In the genomic region with DNA sequence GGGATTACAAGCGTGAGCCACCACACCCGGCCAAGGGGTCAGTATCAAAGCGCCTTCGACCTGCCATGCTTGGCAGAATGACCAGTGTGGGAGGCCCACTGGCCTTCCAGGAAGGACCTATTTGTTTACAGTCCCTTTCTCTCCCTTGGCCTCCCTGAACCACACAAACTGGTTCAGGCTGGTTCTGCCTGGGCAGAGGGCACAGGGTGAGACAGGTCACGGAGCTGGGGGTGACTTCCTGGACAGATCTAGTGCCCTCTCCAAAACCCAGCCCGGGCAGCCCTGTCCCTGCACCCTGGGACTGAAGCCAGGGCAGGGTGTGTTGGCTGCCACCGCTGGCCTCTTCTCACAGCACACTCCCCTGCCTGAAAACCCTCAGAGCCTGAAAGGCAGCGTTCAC, we compare ENCODE assay signal across 13 cellular contexts. TPM values are rescaled to one million over a fixed set of nuclear protein-coding genes. Genes with fewer than 3 reads are reported as not detected.
DNase-seq lines count a peak whose midpoint lies in the region; TF ChIP-seq lines count a peak whose summit lies in the region.
"Had no signal": no experiment of that assay in that cellular context is flagged by ENCODE, and none has a peak within 500 bp of the region (broad histone marks: within the 10 kb centered on the region; RNA-seq: fewer than 3 reads in every experiment).

No MANE protein-coding gene starts in this region.

- TF ChIP-seq CTCF in breast epithelium (IDR thresholded peaks at IDR 0.05) (no peak), MCF 10A (IDR thresholded peaks at IDR 0.05; ENCODE audit: unreplicated experiment) (no peak), esophagus squamous epithelium (IDR thresholded peaks at IDR 0.05) (no peak), neural progenitor cell (IDR thresholded peaks at IDR 0.05) (no peak), vagina (IDR thresholded peaks at IDR 0.05) (no peak)

- no peaks in the 10 kb centered on the region for H3F3A ChIP-seq in neural progenitor cell (ENCODE audit: low read depth)

- POLR2A ChIA-PET in MCF 10A (lab: Yijun Ruan, JAX) = interaction anchor here (1.0 kb wide), 1 partner anchor 70 kb away, joined by 3 read pairs; no protein-coding TSS in a partner anchor

- H3K4me3 ChIP-seq in breast epithelium (no peak overlapping the region), esophagus squamous epithelium (no peak overlapping the region), neural progenitor cell (no peak overlapping the region), vagina (no peak overlapping the region)

- no peaks in the 10 kb centered on the region for H3K9me3 ChIP-seq in breast epithelium
- no peaks in the 10 kb centered on the region for H3K9me3 ChIP-seq in esophagus squamous epithelium
- H3K9me3 ChIP-seq in neural progenitor cell (ENCODE audit: low read depth) = no peaks in the 10 kb centered on the region
- no peaks in the 10 kb centered on the region for H3K9me3 ChIP-seq in vagina

- intact Hi-C loops in breast epithelium (cut with DNase I; ENCODE audit: low total_unique reads) = no loop called here
- intact Hi-C loops in MCF 10A (cut with micrococcal nuclease) = no loop called here
- intact Hi-C loops in esophagus squamous epithelium (cut with DNase I) = no loop called here
- intact Hi-C loops in vagina (cut with DNase I) = no loop called here

- H4K20me1 ChIP-seq in neural progenitor cell (ENCODE audit: low read depth) = peaks cover under 1% of the 10 kb centered on the region

- H3K4me1 ChIP-seq in breast epithelium (peaks cover 25 to 69% of the 10 kb centered on the region in 2 donors), esophagus squamous epithelium (peaks cover 22 to 100% (median 59%) of the 10 kb centered on the region in 3 donors), neural progenitor cell (no peaks in the 10 kb centered on the region), vagina (peaks cover 90% of the 10 kb centered on the region)

- TF ChIP-seq POLR2A in breast epithelium (IDR thresholded peaks at IDR 0.05) (no peak), esophagus squamous epithelium (IDR thresholded peaks at IDR 0.05) (no peak), vagina (IDR thresholded peaks at IDR 0.05) (no peak), erythroblast (IDR thresholded peaks at IDR 0.05; ENCODE audit: low read length) (no peak)

- no peak overlapping the region for H3K4me3 Mint-ChIP-seq in MCF 10A (ENCODE audit: unreplicated experiment)
- H3K4me3 Mint-ChIP-seq in neural progenitor cell = no peak overlapping the region
- H3K4me3 Mint-ChIP-seq: activated B cell treated with CpG ODN at 0.5 μM for 24 hours, B cell, endodermal cell had no signal

- H3K27me3 ChIP-seq in breast epithelium (no peaks in the 10 kb centered on the region), esophagus squamous epithelium (no peaks in the 10 kb centered on the region), neural progenitor cell (no peaks in the 10 kb centered on the region), vagina (no peaks in the 10 kb centered on the region)

- peaks cover 6% of the 10 kb centered on the region for H3K36me3 ChIP-seq in breast epithelium
- peaks cover 11 to 45% (median 22%) of the 10 kb centered on the region in 3 donors for H3K36me3 ChIP-seq in esophagus squamous epithelium
- H3K36me3 ChIP-seq in neural progenitor cell = no peaks in the 10 kb centered on the region
- peaks cover 0 to 37% of the 10 kb centered on the region in 2 donors for H3K36me3 ChIP-seq in vagina

- H3K4me2 ChIP-seq in neural progenitor cell = no peak overlapping the region
- H3K4me2 ChIP-seq: KMS-11 had no signal

- H3K36me3 Mint-ChIP-seq in MCF 10A (ENCODE audit: insufficient read depth, unreplicated experiment) (peaks cover 4% of the 10 kb centered on the region), neural progenitor cell (no peaks in the 10 kb centered on the region)

- no TSS peak for BruUV-seq in MCF 10A (replicated peaks; lab: Mats Ljungman, UMichigan)

- H3K27ac Mint-ChIP-seq in MCF 10A (ENCODE audit: low read depth, unreplicated experiment) = no peak overlapping the region
- peak overlapping the region; percentile 14 for H3K27ac Mint-ChIP-seq in neural progenitor cell
- H3K27ac Mint-ChIP-seq: activated B cell treated with CpG ODN at 0.5 μM for 24 hours, B cell had no signal

- DNase-seq in breast epithelium (ENCODE audit: low spot score in 2 of 2) (no peak), MCF 10A (ENCODE audit: unreplicated experiment) (no peak), esophagus squamous epithelium (lab: John Stamatoyannopoulos, UW) (no peak), neural progenitor cell (ENCODE audit: low spot score) (no peak), vagina (ENCODE audit: extremely low spot score in 2 of 2) (no peak), erythroblast (lab: John Stamatoyannopoulos, UW) (no peak), NCI-H69 (lab: John Stamatoyannopoulos, UW) (no peak), D341Med (ENCODE audit: low spot score) (no peak)
- DNase-seq: activated B cell treated with CpG ODN at 0.5 μM for 24 hours, NCI-H345 had no signal

- no peaks in the 10 kb centered on the region for H3K79me2 ChIP-seq in neural progenitor cell (ENCODE audit: low read depth)

- H3K27ac ChIP-seq in breast epithelium (peak overlapping the region; percentile 67 to 82), esophagus squamous epithelium (peak overlapping the region in 3 of 4 donors; percentile 54 to 81 (median 80)), neural progenitor cell (no peak overlapping the region), vagina (peak overlapping the region; percentile 83)
- H3K27ac ChIP-seq: KMS-11 had no signal

- CTCF ChIA-PET in MCF 10A (lab: Yijun Ruan, JAX) = interaction anchor here (1.1 kb wide), 1 partner anchor 66 kb away, joined by 3 read pairs; no protein-coding TSS in a partner anchor

- WGBS in esophagus squamous epithelium, 2 donors = 70 to 72% methylated on average over 2 to 6 of the region's 8 CpGs

- H3K27me3 Mint-ChIP-seq in MCF 10A (ENCODE audit: insufficient read depth, unreplicated experiment) (no peaks in the 10 kb centered on the region), neural progenitor cell (ENCODE audit: insufficient read depth, low read depth) (peaks cover 10% of the 10 kb centered on the region)
- H3K27me3 Mint-ChIP-seq: activated B cell treated with CpG ODN at 0.5 μM for 24 hours, B cell had no signal

- no peak overlapping the region for H3K9ac ChIP-seq in neural progenitor cell
- H3K9ac ChIP-seq: KMS-11 had no signal

- H3K9me3 Mint-ChIP-seq in MCF 10A (ENCODE audit: unreplicated experiment) (no peaks in the 10 kb centered on the region), neural progenitor cell (no peaks in the 10 kb centered on the region)
- H3K9me3 Mint-ChIP-seq: activated B cell treated with CpG ODN at 0.5 μM for 24 hours, endodermal cell had no signal

- H2AFZ ChIP-seq in neural progenitor cell (replicated peaks) = no peak overlapping the region

- H3K4me1 Mint-ChIP-seq in MCF 10A (ENCODE audit: insufficient read depth, unreplicated experiment) (peaks cover 12% of the 10 kb centered on the region), neural progenitor cell (peaks cover 12% of the 10 kb centered on the region)
- H3K4me1 Mint-ChIP-seq: endodermal cell had no signal

RNA-seq across cellular contexts. Expression of a gene that starts 11.3 kb away (rescaled TPM):
- 10 to 100 TPM; 29.8 to 71.4 (median 58.7) TPM for total RNA-seq in breast epithelium
- total RNA-seq in MCF 10A (2022) = 2.9 and 9.6 TPM in 2 replicates
- 10 to 100 TPM in 3 of 4 donors, 1 to 10 TPM in 1; 4.3 to 20.8 (median 17.1) TPM for total RNA-seq in esophagus squamous epithelium
- total RNA-seq in neural progenitor cell (ENCODE audit: low replicate concordance) = 1.2 and 1.4 TPM in 2 replicates
- 37.1 TPM for total RNA-seq in vagina

RNA-seq across cellular contexts. Expression of a gene that starts 38.5 kb away (rescaled TPM):
- 100 to 1,000 TPM in 1 of 3 donors, 10 to 100 TPM in 2; 42.7 to 230 (median 53.7) TPM for total RNA-seq in breast epithelium
- 20.2 and 21.6 TPM in 2 replicates for total RNA-seq in MCF 10A (2022)
- 10 to 100 TPM; 11.2 to 21.6 (median 18.3) TPM for total RNA-seq in esophagus squamous epithelium
- total RNA-seq in neural progenitor cell (ENCODE audit: low replicate concordance) = 27.5 and 28.2 TPM in 2 replicates
- 14.2 TPM for total RNA-seq in vagina
